In the genomic region with DNA sequence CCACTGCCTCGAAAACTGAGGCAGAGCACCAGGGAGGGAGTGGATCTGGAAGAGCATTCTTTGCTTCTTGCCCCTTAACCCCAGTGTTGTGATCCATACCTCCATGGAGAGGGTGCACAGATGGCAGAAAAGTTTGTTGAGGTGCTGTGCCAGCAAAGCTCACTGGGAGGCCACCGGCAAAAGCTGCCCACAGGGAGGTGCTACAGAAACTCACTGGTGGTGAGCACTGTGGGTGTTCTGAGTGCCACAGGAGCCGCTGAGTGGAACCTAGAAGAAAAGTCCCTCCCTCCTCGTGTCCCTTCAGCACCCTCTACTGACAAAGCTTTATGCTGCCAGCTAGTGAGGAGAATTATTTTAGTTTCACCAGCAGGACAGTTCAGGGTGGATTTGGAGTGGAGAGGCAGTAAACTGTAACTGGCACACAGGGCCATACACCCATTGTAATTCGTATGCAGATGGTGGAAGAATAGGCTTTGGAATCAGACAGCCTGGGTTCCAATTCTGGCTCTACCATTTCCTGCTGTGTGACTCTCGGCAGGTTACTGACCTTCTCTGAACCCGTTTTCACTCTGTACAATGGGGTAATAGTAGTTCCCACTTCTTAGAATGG, we compare ENCODE assay signal across 8 cellular contexts.
DNase-seq lines count a peak whose midpoint lies in the region; ATAC-seq and FAIRE-seq lines count a peak whose summit lies in the region.

No MANE protein-coding gene starts in this region.

- peaks cover 0 to 2% of the 10 kb centered on the region in 2 donors for H3K36me3 ChIP-seq in small intestine (ENCODE audit: control insufficient read depth in 2 of 2, insufficient read depth in 2 of 2, low read length in 2 of 2)

- H3K4me1 ChIP-seq in small intestine (ENCODE audit: control insufficient read depth in 2 of 2, insufficient read depth in 1 of 2, low read depth in 1 of 2, low read length in 1 of 2) = peaks cover 0 to 2% of the 10 kb centered on the region in 2 donors

- 42 to 43% (median 43%) methylated on average over 7 of the region's 7 CpGs for WGBS in small intestine, 3 donors

- peak overlapping the region in 1 of 2 donors; percentile 52 for H3K27ac ChIP-seq in small intestine (ENCODE audit: low read depth in 1 of 2, low read length in 1 of 2)

- H3K4me3 Mint-ChIP-seq in activated naive CD8-positive, alpha-beta T cell treated with anti-CD3 and anti-CD28 coated beads, Interleukin-2, amount 10 ng/mL, durations not matched to agents 7 days and 5 days = no peak overlapping the region

- H3K27me3 ChIP-seq in small intestine (ENCODE audit: control insufficient read depth in 2 of 2, insufficient read depth in 2 of 2, low read length in 2 of 2) = no peaks in the 10 kb centered on the region

- FAIRE-seq in small intestine (lab: Jason Lieb, UNC) = no peak

- DNase-seq in DMS 273 (lab: John Stamatoyannopoulos, UW; ENCODE audit: unreplicated experiment) (peak; percentile 67), SIG-M5 treated with dmso at 0.1 percent for 504 hours (lab: John Stamatoyannopoulos, UW; ENCODE audit: unreplicated experiment) (peak; percentile 85), left ventricle myocardium superior (peak; percentile 51), small intestine (peak; percentile 79), amniotic stem cell (lab: John Stamatoyannopoulos, UW) (no peak)
- DNase-seq in activated naive CD8-positive, alpha-beta T cell treated with anti-CD3 and anti-CD28 coated beads, Interleukin-2, amount 10 ng/mL, durations not matched to agents 7 days and 5 days = peak; percentile 65

- POLR2A ChIA-PET in activated naive CD8-positive, alpha-beta T cell treated with anti-CD3 and anti-CD28 coated beads, Interleukin-2, amount 10 ng/mL, durations not matched to agents 7 days and 5 days (lab: Charles Lee) = interaction anchor here (1.2 to 2.5 kb wide), 2 partner anchors 135 to 214 kb away, joined by 3 to 15 read pairs; no protein-coding TSS in a partner anchor

- peaks cover 6% of the 10 kb centered on the region for H3K36me3 Mint-ChIP-seq in activated naive CD8-positive, alpha-beta T cell treated with anti-CD3 and anti-CD28 coated beads, Interleukin-2, amount 10 ng/mL, durations not matched to agents 7 days and 5 days

- peaks cover 3% of the 10 kb centered on the region for H3K27me3 Mint-ChIP-seq in activated naive CD8-positive, alpha-beta T cell treated with anti-CD3 and anti-CD28 coated beads, Interleukin-2, amount 10 ng/mL, durations not matched to agents 7 days and 5 days

- ATAC-seq in GM19463 (IDR thresholded peaks at IDR 0.05; ENCODE audit: unreplicated experiment) = peak; percentile 83
- peak; percentile 63 for ATAC-seq in HG03571 (IDR thresholded peaks at IDR 0.05; ENCODE audit: unreplicated experiment)
- ATAC-seq in activated naive CD8-positive, alpha-beta T cell treated with anti-CD3 and anti-CD28 coated beads, Interleukin-2, amount 10 ng/mL, durations not matched to agents 7 days and 5 days (ENCODE audit: low read depth) = peak; percentile 98
- peak; percentile 86 for ATAC-seq in left ventricle myocardium superior

- no peaks in the 10 kb centered on the region for H3K9me3 ChIP-seq in small intestine (ENCODE audit: control insufficient read depth, low read depth)

- H3K27ac Mint-ChIP-seq in activated naive CD8-positive, alpha-beta T cell treated with anti-CD3 and anti-CD28 coated beads, Interleukin-2, amount 10 ng/mL, durations not matched to agents 7 days and 5 days = no peak overlapping the region

- intact Hi-C loops in left ventricle myocardium superior (cut with micrococcal nuclease) = loop anchor here (5.0 kb wide), 1 partner anchor 136 kb away; no protein-coding TSS in a partner anchor

- H3K9me3 Mint-ChIP-seq in activated naive CD8-positive, alpha-beta T cell treated with anti-CD3 and anti-CD28 coated beads, Interleukin-2, amount 10 ng/mL, durations not matched to agents 7 days and 5 days = no peaks in the 10 kb centered on the region

- H3K4me3 ChIP-seq in small intestine (ENCODE audit: low read depth in 1 of 2, low read length in 2 of 2) = no peak overlapping the region

- peaks cover 15% of the 10 kb centered on the region for H3K4me1 Mint-ChIP-seq in activated naive CD8-positive, alpha-beta T cell treated with anti-CD3 and anti-CD28 coated beads, Interleukin-2, amount 10 ng/mL, durations not matched to agents 7 days and 5 days
